Comparison of ENCODE assay signal across 18 cellular contexts in genomic region chr3:10968390-10968789, GRCh38. TPM values are rescaled to one million over a fixed set of nuclear protein-coding genes. Genes with fewer than 3 reads are reported as not detected.
DNase-seq lines count a peak whose midpoint lies in the region; ATAC-seq and TF ChIP-seq lines count a peak whose summit lies in the region.
"Had no signal": no experiment of that assay in that cellular context is flagged by ENCODE, and none has a peak within 500 bp of the region (broad histone marks: within the 10 kb centered on the region; RNA-seq: fewer than 3 reads in every experiment).

No MANE protein-coding gene starts in this region.

- H3K4me3 ChIP-seq in endodermal cell (ENCODE audit: low read length) = no peak overlapping the region
- H3K4me3 ChIP-seq: lung, Peyer's patch had no signal

- H3K4me3 Mint-ChIP-seq in endodermal cell (no peak overlapping the region), type B pancreatic cell (no peak overlapping the region)
- H3K4me3 Mint-ChIP-seq: activated naive CD8-positive, alpha-beta T cell; stimulated activated naive CD8-positive, alpha-beta T cell treated with anti-CD3 and anti-CD28 coated beads, Interleukin-15, Interleukin-2, amounts not matched to agents 100 ng/mL and 50 ng/mL, for 24 hours; T-helper 1 cell treated with Interleukin-12 subunit alpha and Interleukin-12 subunit beta and Interleukin-4 antibody, amounts not matched to agents 30 μg/mL and 1 μg/mL, for 36 hours had no signal

- H3K27ac Mint-ChIP-seq in endodermal cell (no peak overlapping the region), type B pancreatic cell (no peak overlapping the region)
- H3K27ac Mint-ChIP-seq: activated naive CD8-positive, alpha-beta T cell; stimulated activated naive CD8-positive, alpha-beta T cell treated with anti-CD3 and anti-CD28 coated beads, Interleukin-15, Interleukin-2, amounts not matched to agents 100 ng/mL and 50 ng/mL, for 24 hours; T-helper 1 cell treated with Interleukin-12 subunit alpha and Interleukin-12 subunit beta and Interleukin-4 antibody, amounts not matched to agents 30 μg/mL and 1 μg/mL, for 36 hours had no signal

- H3K27ac ChIP-seq in endodermal cell (ENCODE audit: low read depth, low read length) = no peak overlapping the region
- H3K27ac ChIP-seq: HL-60, Peyer's patch had no signal

- DNase-seq in NCI-H1105 treated with DMSO at 0.1 percent for 48 hours (lab: John Stamatoyannopoulos, UW) = peak; percentile 31
- DNase-seq in NCI-H1105 (lab: John Stamatoyannopoulos, UW) = no peak
- DNase-seq in NCI-H1092 (lab: John Stamatoyannopoulos, UW) = peak; percentile 50
- peak; percentile 59 for DNase-seq in endodermal cell
- peak; percentile 31 for DNase-seq in occipital lobe (lab: John Stamatoyannopoulos, UW)
- DNase-seq in AG20443 (ENCODE audit: low spot score) = no peak
- no peak for DNase-seq in type B pancreatic cell (ENCODE audit: extremely low spot score, unreplicated experiment)
- DNase-seq: 8988T, Caco-2, HCEC 1CT, Peyer's patch had no signal

- no peaks in the 10 kb centered on the region for H3K9me3 ChIP-seq in endodermal cell (ENCODE audit: control insufficient read depth, low read length)
- H3K9me3 ChIP-seq: Caco-2, Peyer's patch had no signal

- H3K36me3 ChIP-seq in endodermal cell (ENCODE audit: control insufficient read depth, insufficient read depth, low read length) = no peaks in the 10 kb centered on the region
- H3K36me3 ChIP-seq: Peyer's patch had no signal

- no peak overlapping the region for H3K9ac ChIP-seq in endodermal cell (ENCODE audit: extremely low read depth, low read length, poor library complexity, severe bottlenecking)

- H3K27me3 ChIP-seq in endodermal cell (ENCODE audit: control insufficient read depth, insufficient read depth, low read length, poor library complexity, severe bottlenecking) = no peaks in the 10 kb centered on the region
- H3K27me3 ChIP-seq: Peyer's patch had no signal

- no peak for ATAC-seq in GM19351 (IDR thresholded peaks at IDR 0.05; ENCODE audit: unreplicated experiment)
- ATAC-seq: esophagus mucosa had no signal

- H3K36me3 Mint-ChIP-seq in endodermal cell (ENCODE audit: low read depth) (no peaks in the 10 kb centered on the region), type B pancreatic cell (no peaks in the 10 kb centered on the region)
- H3K36me3 Mint-ChIP-seq: activated naive CD8-positive, alpha-beta T cell had no signal

- TF ChIP-seq CTCF in endodermal cell (conservative IDR thresholded peaks at IDR 0.05) (no peak), type B pancreatic cell (conservative IDR thresholded peaks at IDR 0.05) (no peak)

- H3K4me1 Mint-ChIP-seq in endodermal cell (peaks cover 6% of the 10 kb centered on the region), type B pancreatic cell (ENCODE audit: unreplicated experiment) (no peaks in the 10 kb centered on the region)

- H3K4me1 ChIP-seq in endodermal cell (ENCODE audit: control insufficient read depth, insufficient read depth, low read length) = no peaks in the 10 kb centered on the region
- H3K4me1 ChIP-seq: Caco-2, Peyer's patch had no signal

- H3K27me3 Mint-ChIP-seq in endodermal cell (ENCODE audit: insufficient read depth) = peaks cover 10% of the 10 kb centered on the region
- H3K27me3 Mint-ChIP-seq in type B pancreatic cell = peaks cover 76% of the 10 kb centered on the region

- WGBS in endodermal cell (ENCODE audit: insufficient coverage in 1 of 2, insufficient read length in 1 of 2), 2 experiments = 67 to 70% methylated on average over 3 to 5 of the region's 5 CpGs

- H3K9me3 Mint-ChIP-seq in endodermal cell = no peaks in the 10 kb centered on the region
- H3K9me3 Mint-ChIP-seq in type B pancreatic cell = peaks cover 5% of the 10 kb centered on the region
- H3K9me3 Mint-ChIP-seq: stimulated activated naive CD8-positive, alpha-beta T cell treated with anti-CD3 and anti-CD28 coated beads, Interleukin-15, Interleukin-2, amounts not matched to agents 100 ng/mL and 50 ng/mL, for 24 hours; T-helper 1 cell treated with Interleukin-12 subunit alpha and Interleukin-12 subunit beta and Interleukin-4 antibody, amounts not matched to agents 30 μg/mL and 1 μg/mL, for 36 hours had no signal

RNA-seq across cellular contexts. Expression of gene SLC6A1, which starts 24.2 kb away (rescaled TPM):
- total RNA-seq in endodermal cell (1 to 10 TPM in 1 of 2 donors, under 1 TPM in 1; 0.42 to 3.6 TPM), occipital lobe (61.1 TPM), type B pancreatic cell (ENCODE audit: low replicate concordance) (0.43 and 6.3 TPM in 2 replicates)
- 2.8 TPM for polyA plus RNA-seq in endodermal cell (2013, experiment 1 of 2)
- 2.5 TPM for polyA plus RNA-seq in endodermal cell (2013, experiment 2 of 2)
- total RNA-seq: Caco-2 had no signal

Comparison
In these comparisons a context has a peak if more than half of its experiments do, and no peak if none do; other contexts are left out.
1. DNase-seq: peak in NCI-H1105 treated with DMSO at 0.1 percent for 48 hours (single experiment), NCI-H1092 (single experiment), endodermal cell (single experiment) and occipital lobe (single experiment); none in NCI-H1105 (single experiment), AG20443 (single experiment) and type B pancreatic cell (single experiment).